Comparison of ENCODE assay signal across 8 cellular contexts in genomic region chr14:70622111-70622712, GRCh38. TPM values are rescaled to one million over a fixed set of nuclear protein-coding genes. Genes with fewer than 3 reads are reported as not detected.
A peak's percentile ranks its signal among the peaks of the same experiment; 100 is the strongest.
DNase-seq lines count a peak whose midpoint lies in the region; ATAC-seq and FAIRE-seq lines count a peak whose summit lies in the region.

No MANE protein-coding gene starts in this region.

- H3K4me3 Mint-ChIP-seq in activated naive CD8-positive, alpha-beta T cell treated with anti-CD3 and anti-CD28 coated beads, Interleukin-2, amount 50 U/mL, for 24 hours: no peak overlapping the region
- no peak overlapping the region for H3K4me3 Mint-ChIP-seq in stimulated activated memory B cell treated with anti-CD40 and anti-IgM and Interleukin-4, amounts not matched to agents 10 μg/mL and 1 μg/mL and 100 μg/mL, for 72 hours

- H3K27ac Mint-ChIP-seq in activated naive CD8-positive, alpha-beta T cell treated with anti-CD3 and anti-CD28 coated beads, Interleukin-2, amount 50 U/mL, for 24 hours: no peak overlapping the region
- H3K27ac Mint-ChIP-seq in stimulated activated memory B cell treated with anti-CD40 and anti-IgM and Interleukin-4, amounts not matched to agents 10 μg/mL and 1 μg/mL and 100 μg/mL, for 72 hours: no peak overlapping the region

- peaks cover 11% of the 10 kb centered on the region for H3K36me3 Mint-ChIP-seq in activated naive CD8-positive, alpha-beta T cell treated with anti-CD3 and anti-CD28 coated beads, Interleukin-2, amount 50 U/mL, for 24 hours (ENCODE audit: low read depth)
- H3K36me3 Mint-ChIP-seq in stimulated activated memory B cell treated with anti-CD40 and anti-IgM and Interleukin-4, amounts not matched to agents 10 μg/mL and 1 μg/mL and 100 μg/mL, for 72 hours: peaks cover 46% of the 10 kb centered on the region

- H3K4me1 Mint-ChIP-seq in activated naive CD8-positive, alpha-beta T cell treated with anti-CD3 and anti-CD28 coated beads, Interleukin-2, amount 50 U/mL, for 24 hours: no peaks in the 10 kb centered on the region
- H3K4me1 Mint-ChIP-seq in stimulated activated memory B cell treated with anti-CD40 and anti-IgM and Interleukin-4, amounts not matched to agents 10 μg/mL and 1 μg/mL and 100 μg/mL, for 72 hours: peaks cover 19% of the 10 kb centered on the region

- DNase-seq in Daoy (ENCODE audit: low read depth): peak; percentile 49
- DNase-seq in Jurkat, Clone E6-1 (ENCODE audit: low read depth, low spot score): peak; percentile 42
- peak; percentile 38 for DNase-seq in RPMI7951 (ENCODE audit: low read depth)
- peak; percentile 44 for DNase-seq in activated naive CD8-positive, alpha-beta T cell treated with anti-CD3 and anti-CD28 coated beads, Interleukin-2, amount 50 U/mL, for 24 hours

- peaks cover 9% of the 10 kb centered on the region for H3K9me3 Mint-ChIP-seq in activated naive CD8-positive, alpha-beta T cell treated with anti-CD3 and anti-CD28 coated beads, Interleukin-2, amount 50 U/mL, for 24 hours
- H3K9me3 Mint-ChIP-seq in stimulated activated memory B cell treated with anti-CD40 and anti-IgM and Interleukin-4, amounts not matched to agents 10 μg/mL and 1 μg/mL and 100 μg/mL, for 72 hours: peaks cover 7% of the 10 kb centered on the region

- H3K27me3 Mint-ChIP-seq in activated naive CD8-positive, alpha-beta T cell treated with anti-CD3 and anti-CD28 coated beads, Interleukin-2, amount 50 U/mL, for 24 hours: no peaks in the 10 kb centered on the region
- no peaks in the 10 kb centered on the region for H3K27me3 Mint-ChIP-seq in stimulated activated memory B cell treated with anti-CD40 and anti-IgM and Interleukin-4, amounts not matched to agents 10 μg/mL and 1 μg/mL and 100 μg/mL, for 72 hours

- peak; percentile 66 for ATAC-seq in activated naive CD8-positive, alpha-beta T cell treated with anti-CD3 and anti-CD28 coated beads, Interleukin-2, amount 50 U/mL, for 24 hours
- ATAC-seq in stimulated activated memory B cell treated with anti-CD40 and anti-IgM and Interleukin-4, amounts not matched to agents 10 μg/mL and 1 μg/mL and 100 μg/mL, for 72 hours: peak; percentile 59
- ATAC-seq in HG03108 (IDR thresholded peaks at IDR 0.05; ENCODE audit: unreplicated experiment) (no peak), HG03565 (IDR thresholded peaks at IDR 0.05; ENCODE audit: unreplicated experiment) (no peak)

- peak; percentile 21 for FAIRE-seq in islet of Langerhans (lab: Jason Lieb, UNC)

- H3K4me3 ChIP-seq in Jurkat, Clone E6-1 (ENCODE audit: low read length): no peak overlapping the region

RNA-seq across cellular contexts. Expression of gene TTC9, which starts 19.5 kb away (rescaled TPM):
- total RNA-seq in Daoy (2014; rRNA removed; shearing (Covaris generic)): 2.6 and 3.1 TPM in 2 replicates
- polyA plus RNA-seq in Jurkat, Clone E6-1 (2012; ENCODE audit: insufficient read depth, insufficient read length): 4.0 TPM
- total RNA-seq in RPMI7951 (2014; rRNA removed; shearing (Covaris generic)): 0.10 TPM in 1 of 2 replicates, not detected in the other

RNA-seq across cellular contexts. Expression of gene MED6, which starts 21.8 kb away (rescaled TPM):
- 44.6 and 60.6 TPM in 2 replicates for total RNA-seq in Daoy (2014; rRNA removed; shearing (Covaris generic))
- polyA plus RNA-seq in Jurkat, Clone E6-1 (2012; ENCODE audit: insufficient read depth, insufficient read length): 55.4 TPM
- total RNA-seq in RPMI7951 (2014; rRNA removed; shearing (Covaris generic)): 35.2 and 35.6 TPM in 2 replicates

Comparison
In these comparisons a context has a peak if more than half of its experiments do, and no peak if none do; other contexts are left out.
1. ATAC-seq: peak in activated naive CD8-positive, alpha-beta T cell treated with anti-CD3 and anti-CD28 coated beads, Interleukin-2, amount 50 U/mL, for 24 hours (single experiment) and stimulated activated memory B cell treated with anti-CD40 and anti-IgM and Interleukin-4, amounts not matched to agents 10 μg/mL and 1 μg/mL and 100 μg/mL, for 72 hours (single experiment); none in HG03108 (single experiment) and HG03565 (single experiment).
2. Peak in every context shown above with its lines, with median percentiles within 50 percentile points of each other: DNase-seq.